24 cellular contexts compared by ENCODE assay signal in the genomic region with DNA sequence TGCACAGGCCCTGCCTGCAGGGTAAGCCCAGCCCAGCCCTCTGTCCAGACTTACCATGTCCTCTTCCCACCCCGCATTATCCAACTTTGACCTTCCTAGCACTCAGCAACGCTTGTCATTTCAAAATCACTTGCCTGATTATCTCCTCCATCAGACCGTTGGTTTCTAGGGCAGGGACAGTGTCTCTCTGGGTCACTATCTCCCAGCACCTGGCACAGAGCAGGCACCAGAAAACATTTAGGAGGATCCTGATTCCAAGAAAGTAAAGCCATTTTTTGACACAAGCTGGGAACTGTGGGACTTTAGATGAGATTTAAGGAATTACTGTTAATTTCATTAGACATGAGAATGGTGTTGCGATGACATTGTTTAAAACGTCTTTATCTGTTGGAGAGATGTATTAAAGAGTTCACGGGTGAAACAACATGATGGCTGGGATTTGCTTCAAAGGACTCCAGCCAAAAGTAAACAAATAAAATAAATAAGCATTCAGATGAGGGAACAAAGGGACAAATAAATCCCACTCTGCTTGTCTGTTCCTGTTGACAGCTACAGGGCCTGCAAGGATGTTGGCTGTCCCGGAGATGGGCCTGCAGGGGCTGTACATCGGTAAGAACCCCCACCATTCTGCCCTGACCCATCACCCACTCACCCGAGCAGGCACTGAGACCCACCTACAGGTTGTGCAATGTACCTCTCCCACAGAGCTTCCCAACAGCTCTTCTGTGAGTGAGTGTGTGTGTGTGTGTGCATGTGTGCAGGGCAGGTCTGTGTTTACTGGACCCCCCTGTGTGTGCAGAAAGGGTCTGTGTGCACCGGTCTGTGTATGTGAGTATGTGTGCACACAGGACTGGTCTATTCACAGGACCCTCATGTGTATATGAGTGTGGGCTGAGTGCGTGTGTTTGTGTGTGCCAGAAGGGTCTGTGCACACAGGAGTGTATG. TPM values are rescaled to one million over a fixed set of nuclear protein-coding genes. Genes with fewer than 3 reads are reported as not detected.
DNase-seq lines count a peak whose midpoint lies in the region; ATAC-seq, FAIRE-seq and TF ChIP-seq lines count a peak whose summit lies in the region.
"Had no signal": no experiment of that assay in that cellular context is flagged by ENCODE, and none has a peak within 500 bp of the region (broad histone marks: within the 10 kb centered on the region; RNA-seq: fewer than 3 reads in every experiment).

No MANE protein-coding gene starts in this region.

- H2AFZ ChIP-seq in neural progenitor cell (replicated peaks) = no peak overlapping the region

- peaks cover under 1% of the 10 kb centered on the region for H3K9me3 Mint-ChIP-seq in neural progenitor cell
- H3K9me3 Mint-ChIP-seq: activated B cell treated with CpG ODN at 0.5 μM for 24 hours; activated CD4-positive, alpha-beta memory T cell treated with anti-CD3 and anti-CD28 coated beads for 36 hours; T-helper 1 cell treated with Interleukin-12 subunit alpha and Interleukin-12 subunit beta and Interleukin-4 antibody, amounts not matched to agents 30 μg/mL and 1 μg/mL, for 36 hours; type B pancreatic cell had no signal

- H3K79me2 ChIP-seq in neural progenitor cell (ENCODE audit: low read depth) = no peaks in the 10 kb centered on the region

- peaks cover 5% of the 10 kb centered on the region for H3K4me1 ChIP-seq in neural progenitor cell
- H3K4me1 ChIP-seq: psoas muscle, SJSA1 had no signal

- H3F3A ChIP-seq in neural progenitor cell (ENCODE audit: low read depth) = no peaks in the 10 kb centered on the region

- peaks cover 11% of the 10 kb centered on the region for H3K27me3 ChIP-seq in neural progenitor cell

- H3K4me3 ChIP-seq in choroid plexus epithelial cell (ENCODE audit: low read depth, low read length) (no peak overlapping the region), neural progenitor cell (no peak overlapping the region)
- H3K4me3 ChIP-seq: gastroesophageal sphincter, psoas muscle, SJSA1, spleen, stomach had no signal

- no peaks in the 10 kb centered on the region for H4K20me1 ChIP-seq in neural progenitor cell (ENCODE audit: low read depth)

- peaks cover 21% of the 10 kb centered on the region for H3K4me1 Mint-ChIP-seq in neural progenitor cell
- H3K4me1 Mint-ChIP-seq: activated B cell treated with CpG ODN at 0.5 μM for 24 hours had no signal

- H3K9ac ChIP-seq in neural progenitor cell = no peak overlapping the region

- H3K36me3 Mint-ChIP-seq in neural progenitor cell = no peaks in the 10 kb centered on the region
- H3K36me3 Mint-ChIP-seq: activated CD4-positive, alpha-beta memory T cell treated with anti-CD3 and anti-CD28 coated beads for 36 hours; type B pancreatic cell had no signal

- FAIRE-seq in HTR-8/SVneo (lab: Jason Lieb, UNC) = no peak

- H3K4me3 Mint-ChIP-seq in neural progenitor cell = no peak overlapping the region
- H3K4me3 Mint-ChIP-seq: activated B cell treated with CpG ODN at 0.5 μM for 24 hours; activated CD4-positive, alpha-beta memory T cell treated with anti-CD3 and anti-CD28 coated beads for 36 hours; T-helper 1 cell treated with Interleukin-12 subunit alpha and Interleukin-12 subunit beta and Interleukin-4 antibody, amounts not matched to agents 30 μg/mL and 1 μg/mL, for 36 hours; type B pancreatic cell had no signal

- no peak overlapping the region for H3K27ac ChIP-seq in neural progenitor cell
- H3K27ac ChIP-seq: 22Rv1, psoas muscle, SJSA1 had no signal

- H3K9me3 ChIP-seq in neural progenitor cell (ENCODE audit: low read depth) = no peaks in the 10 kb centered on the region
- H3K9me3 ChIP-seq: gastroesophageal sphincter, psoas muscle, SJSA1, spleen, stomach had no signal

- TF ChIP-seq CTCF in choroid plexus epithelial cell (conservative IDR thresholded peaks at IDR 0.05; ENCODE audit: low read depth, low read length) = no peak
- TF ChIP-seq CTCF in neural progenitor cell (IDR thresholded peaks at IDR 0.05) = no peak

- H3K27ac Mint-ChIP-seq in neural progenitor cell = peak overlapping the region; percentile 76
- H3K27ac Mint-ChIP-seq: activated B cell treated with CpG ODN at 0.5 μM for 24 hours; activated CD4-positive, alpha-beta memory T cell treated with anti-CD3 and anti-CD28 coated beads for 36 hours; T-helper 1 cell treated with Interleukin-12 subunit alpha and Interleukin-12 subunit beta and Interleukin-4 antibody, amounts not matched to agents 30 μg/mL and 1 μg/mL, for 36 hours; type B pancreatic cell had no signal

- H3K27me3 Mint-ChIP-seq in neural progenitor cell (ENCODE audit: insufficient read depth, low read depth) = peaks cover 2% of the 10 kb centered on the region

- H3K4me2 ChIP-seq in neural progenitor cell = no peak overlapping the region

- no peaks in the 10 kb centered on the region for H3K36me3 ChIP-seq in neural progenitor cell
- H3K36me3 ChIP-seq: gastroesophageal sphincter, SJSA1, stomach had no signal

- ATAC-seq in GM19023 (IDR thresholded peaks at IDR 0.05; ENCODE audit: unreplicated experiment) (no peak), esophagus mucosa (no peak)
- ATAC-seq: PC-3 had no signal

- peak; percentile 39 for DNase-seq in DMS53 (lab: John Stamatoyannopoulos, UW)
- no peak for DNase-seq in DMS53 treated with DMSO at 0.1 percent for 48 hours (lab: John Stamatoyannopoulos, UW; ENCODE audit: unreplicated experiment)
- peak in 54 of 76 experiments; percentile 3 to 72 (median 28) for DNase-seq in HUDEP-2 (lab: John Stamatoyannopoulos, UW; ENCODE audit: unreplicated experiment in 76 of 76)
- peak; percentile 45 for DNase-seq in choroid plexus epithelial cell (ENCODE audit: low read depth)
- no peak for DNase-seq in neural progenitor cell (ENCODE audit: low spot score)
- DNase-seq in HTR-8/SVneo (ENCODE audit: insufficient read length, low spot score) = no peak
- DNase-seq: activated B cell treated with CpG ODN at 0.5 μM for 24 hours; activated CD4-positive, alpha-beta memory T cell treated with anti-CD3 and anti-CD28 coated beads for 36 hours; activated T-cell treated with anti-CD3 and anti-CD28 coated beads for 4 hours; amygdala; central memory CD4-positive, alpha-beta T cell; NCI-H774; PC-3; stimulated activated CD4-positive, alpha-beta T cell treated with anti-CD3 and anti-CD28 coated beads, Interleukin-4, amount 100 ng/mL, for 24 hours; stomach had no signal

RNA-seq across cellular contexts. Expression of a gene that starts 5.9 kb away (rescaled TPM):
- total RNA-seq in neural progenitor cell (ENCODE audit: low replicate concordance) (0.15 and 0.71 TPM in 2 replicates), esophagus mucosa (1.2 TPM)
- total RNA-seq: activated B cell treated with CpG ODN at 0.5 μM for 24 hours; activated CD4-positive, alpha-beta memory T cell treated with anti-CD3 and anti-CD28 coated beads for 36 hours; PC-3; SJSA1 had no signal

RNA-seq across cellular contexts. Expression of a gene that starts 26.0 kb away (rescaled TPM):
- not detected in 2 replicates for total RNA-seq in neural progenitor cell (ENCODE audit: low replicate concordance)
- total RNA-seq in esophagus mucosa = 0.80 TPM
- total RNA-seq: activated B cell treated with CpG ODN at 0.5 μM for 24 hours, PC-3, SJSA1 had no signal

RNA-seq across cellular contexts. Expression of a gene that starts 29.2 kb away (rescaled TPM):
- 17.6 and 42.8 TPM in 2 replicates for total RNA-seq in neural progenitor cell (ENCODE audit: low replicate concordance)
- 29.1 TPM for total RNA-seq in esophagus mucosa

RNA-seq across cellular contexts. Expression of a gene that starts 42.9 kb away (rescaled TPM):
- 0.34 and 1.2 TPM in 2 replicates for total RNA-seq in neural progenitor cell (ENCODE audit: low replicate concordance)
- not detected for total RNA-seq in esophagus mucosa
- total RNA-seq: activated B cell treated with CpG ODN at 0.5 μM for 24 hours, gastroesophageal sphincter, SJSA1, spleen, stomach had no signal

RNA-seq across cellular contexts. Expression of a gene that starts 48.2 kb away (rescaled TPM):
- total RNA-seq in neural progenitor cell (ENCODE audit: low replicate concordance) (5.0 and 28.9 TPM in 2 replicates), esophagus mucosa (50.8 TPM)

Comparison
In these comparisons a context has a peak if more than half of its experiments do, and no peak if none do; other contexts are left out.
1. DNase-seq: peak in DMS53 (single experiment), HUDEP-2 (54 of 76) and choroid plexus epithelial cell (single experiment); none in DMS53 treated with DMSO at 0.1 percent for 48 hours (single experiment), neural progenitor cell (single experiment) and HTR-8/SVneo (single experiment).